ENCODE assay signal across 1 cellular context in genomic region chr16:69520413-69520799, GRCh38.
TF ChIP-seq lines count a peak whose summit lies in the region.

No MANE protein-coding gene starts in this region.

TF ChIP-seq in GM12878, 131 proteins besides CTCF, POLR2A, EP300 and RAD21:
- TF ChIP-seq MTA2 (IDR thresholded peaks at IDR 0.05; ENCODE audit: low read depth) = no peak
- TF ChIP-seq BACH1 (IDR thresholded peaks at IDR 0.05; ENCODE audit: borderline replicate concordance) = no peak
- no peak for TF ChIP-seq BRCA1 (IDR thresholded peaks at IDR 0.05; ENCODE audit: low read depth, low read length)
- TF ChIP-seq USF1 (IDR thresholded peaks at IDR 0.05; ENCODE audit: borderline replicate concordance, extremely low read length, insufficient read depth, low read depth, low read length) = no peak
- TF ChIP-seq, protein P1, sequence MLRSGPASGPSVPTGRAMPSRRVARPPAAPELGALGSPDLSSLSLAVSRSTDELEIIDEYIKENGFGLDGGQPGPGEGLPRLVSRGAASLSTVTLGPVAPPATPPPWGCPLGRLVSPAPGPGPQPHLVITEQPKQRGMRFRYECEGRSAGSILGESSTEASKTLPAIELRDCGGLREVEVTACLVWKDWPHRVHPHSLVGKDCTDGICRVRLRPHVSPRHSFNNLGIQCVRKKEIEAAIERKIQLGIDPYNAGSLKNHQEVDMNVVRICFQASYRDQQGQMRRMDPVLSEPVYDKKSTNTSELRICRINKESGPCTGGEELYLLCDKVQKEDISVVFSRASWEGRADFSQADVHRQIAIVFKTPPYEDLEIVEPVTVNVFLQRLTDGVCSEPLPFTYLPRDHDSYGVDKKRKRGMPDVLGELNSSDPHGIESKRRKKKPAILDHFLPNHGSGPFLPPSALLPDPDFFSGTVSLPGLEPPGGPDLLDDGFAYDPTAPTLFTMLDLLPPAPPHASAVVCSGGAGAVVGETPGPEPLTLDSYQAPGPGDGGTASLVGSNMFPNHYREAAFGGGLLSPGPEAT (IDR thresholded peaks at IDR 0.05; ENCODE audit: low read depth) = no peak
- TF ChIP-seq TCF7 (IDR thresholded peaks at IDR 0.05; ENCODE audit: borderline replicate concordance) = no peak
- TF ChIP-seq, protein P2, sequence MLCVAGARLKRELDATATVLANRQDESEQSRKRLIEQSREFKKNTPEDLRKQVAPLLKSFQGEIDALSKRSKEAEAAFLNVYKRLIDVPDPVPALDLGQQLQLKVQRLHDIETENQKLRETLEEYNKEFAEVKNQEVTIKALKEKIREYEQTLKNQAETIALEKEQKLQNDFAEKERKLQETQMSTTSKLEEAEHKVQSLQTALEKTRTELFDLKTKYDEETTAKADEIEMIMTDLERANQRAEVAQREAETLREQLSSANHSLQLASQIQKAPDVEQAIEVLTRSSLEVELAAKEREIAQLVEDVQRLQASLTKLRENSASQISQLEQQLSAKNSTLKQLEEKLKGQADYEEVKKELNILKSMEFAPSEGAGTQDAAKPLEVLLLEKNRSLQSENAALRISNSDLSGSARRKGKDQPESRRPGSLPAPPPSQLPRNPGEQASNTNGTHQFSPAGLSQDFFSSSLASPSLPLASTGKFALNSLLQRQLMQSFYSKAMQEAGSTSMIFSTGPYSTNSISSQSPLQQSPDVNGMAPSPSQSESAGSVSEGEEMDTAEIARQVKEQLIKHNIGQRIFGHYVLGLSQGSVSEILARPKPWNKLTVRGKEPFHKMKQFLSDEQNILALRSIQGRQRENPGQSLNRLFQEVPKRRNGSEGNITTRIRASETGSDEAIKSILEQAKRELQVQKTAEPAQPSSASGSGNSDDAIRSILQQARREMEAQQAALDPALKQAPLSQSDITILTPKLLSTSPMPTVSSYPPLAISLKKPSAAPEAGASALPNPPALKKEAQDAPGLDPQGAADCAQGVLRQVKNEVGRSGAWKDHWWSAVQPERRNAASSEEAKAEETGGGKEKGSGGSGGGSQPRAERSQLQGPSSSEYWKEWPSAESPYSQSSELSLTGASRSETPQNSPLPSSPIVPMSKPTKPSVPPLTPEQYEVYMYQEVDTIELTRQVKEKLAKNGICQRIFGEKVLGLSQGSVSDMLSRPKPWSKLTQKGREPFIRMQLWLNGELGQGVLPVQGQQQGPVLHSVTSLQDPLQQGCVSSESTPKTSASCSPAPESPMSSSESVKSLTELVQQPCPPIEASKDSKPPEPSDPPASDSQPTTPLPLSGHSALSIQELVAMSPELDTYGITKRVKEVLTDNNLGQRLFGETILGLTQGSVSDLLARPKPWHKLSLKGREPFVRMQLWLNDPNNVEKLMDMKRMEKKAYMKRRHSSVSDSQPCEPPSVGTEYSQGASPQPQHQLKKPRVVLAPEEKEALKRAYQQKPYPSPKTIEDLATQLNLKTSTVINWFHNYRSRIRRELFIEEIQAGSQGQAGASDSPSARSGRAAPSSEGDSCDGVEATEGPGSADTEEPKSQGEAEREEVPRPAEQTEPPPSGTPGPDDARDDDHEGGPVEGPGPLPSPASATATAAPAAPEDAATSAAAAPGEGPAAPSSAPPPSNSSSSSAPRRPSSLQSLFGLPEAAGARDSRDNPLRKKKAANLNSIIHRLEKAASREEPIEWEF (IDR thresholded peaks at IDR 0.05; ENCODE audit: insufficient replicate concordance, low read depth, low read length) = no peak
- TF ChIP-seq SMAD1 (IDR thresholded peaks at IDR 0.05; ENCODE audit: low read depth, partially characterized antibody) = no peak
- no peak for TF ChIP-seq IRF3 (IDR thresholded peaks at IDR 0.05)
- TF ChIP-seq NFXL1 (IDR thresholded peaks at IDR 0.05; ENCODE audit: borderline replicate concordance) = no peak
- no peak for TF ChIP-seq JUND (IDR thresholded peaks at IDR 0.05; ENCODE audit: low read depth, low read length)
- TF ChIP-seq PAX5 (IDR thresholded peaks at IDR 0.05; ENCODE audit: borderline replicate concordance, low read depth, low read length) = no peak
- TF ChIP-seq, protein P3, sequence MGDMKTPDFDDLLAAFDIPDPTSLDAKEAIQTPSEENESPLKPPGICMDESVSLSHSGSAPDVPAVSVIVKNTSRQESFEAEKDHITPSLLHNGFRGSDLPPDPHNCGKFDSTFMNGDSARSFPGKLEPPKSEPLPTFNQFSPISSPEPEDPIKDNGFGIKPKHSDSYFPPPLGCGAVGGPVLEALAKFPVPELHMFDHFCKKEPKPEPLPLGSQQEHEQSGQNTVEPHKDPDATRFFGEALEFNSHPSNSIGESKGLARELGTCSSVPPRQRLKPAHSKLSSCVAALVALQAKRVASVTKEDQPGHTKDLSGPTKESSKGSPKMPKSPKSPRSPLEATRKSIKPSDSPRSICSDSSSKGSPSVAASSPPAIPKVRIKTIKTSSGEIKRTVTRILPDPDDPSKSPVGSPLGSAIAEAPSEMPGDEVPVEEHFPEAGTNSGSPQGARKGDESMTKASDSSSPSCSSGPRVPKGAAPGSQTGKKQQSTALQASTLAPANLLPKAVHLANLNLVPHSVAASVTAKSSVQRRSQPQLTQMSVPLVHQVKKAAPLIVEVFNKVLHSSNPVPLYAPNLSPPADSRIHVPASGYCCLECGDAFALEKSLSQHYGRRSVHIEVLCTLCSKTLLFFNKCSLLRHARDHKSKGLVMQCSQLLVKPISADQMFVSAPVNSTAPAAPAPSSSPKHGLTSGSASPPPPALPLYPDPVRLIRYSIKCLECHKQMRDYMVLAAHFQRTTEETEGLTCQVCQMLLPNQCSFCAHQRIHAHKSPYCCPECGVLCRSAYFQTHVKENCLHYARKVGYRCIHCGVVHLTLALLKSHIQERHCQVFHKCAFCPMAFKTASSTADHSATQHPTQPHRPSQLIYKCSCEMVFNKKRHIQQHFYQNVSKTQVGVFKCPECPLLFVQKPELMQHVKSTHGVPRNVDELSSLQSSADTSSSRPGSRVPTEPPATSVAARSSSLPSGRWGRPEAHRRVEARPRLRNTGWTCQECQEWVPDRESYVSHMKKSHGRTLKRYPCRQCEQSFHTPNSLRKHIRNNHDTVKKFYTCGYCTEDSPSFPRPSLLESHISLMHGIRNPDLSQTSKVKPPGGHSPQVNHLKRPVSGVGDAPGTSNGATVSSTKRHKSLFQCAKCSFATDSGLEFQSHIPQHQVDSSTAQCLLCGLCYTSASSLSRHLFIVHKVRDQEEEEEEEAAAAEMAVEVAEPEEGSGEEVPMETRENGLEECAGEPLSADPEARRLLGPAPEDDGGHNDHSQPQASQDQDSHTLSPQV (IDR thresholded peaks at IDR 0.05) = no peak
- TF ChIP-seq, protein P4, sequence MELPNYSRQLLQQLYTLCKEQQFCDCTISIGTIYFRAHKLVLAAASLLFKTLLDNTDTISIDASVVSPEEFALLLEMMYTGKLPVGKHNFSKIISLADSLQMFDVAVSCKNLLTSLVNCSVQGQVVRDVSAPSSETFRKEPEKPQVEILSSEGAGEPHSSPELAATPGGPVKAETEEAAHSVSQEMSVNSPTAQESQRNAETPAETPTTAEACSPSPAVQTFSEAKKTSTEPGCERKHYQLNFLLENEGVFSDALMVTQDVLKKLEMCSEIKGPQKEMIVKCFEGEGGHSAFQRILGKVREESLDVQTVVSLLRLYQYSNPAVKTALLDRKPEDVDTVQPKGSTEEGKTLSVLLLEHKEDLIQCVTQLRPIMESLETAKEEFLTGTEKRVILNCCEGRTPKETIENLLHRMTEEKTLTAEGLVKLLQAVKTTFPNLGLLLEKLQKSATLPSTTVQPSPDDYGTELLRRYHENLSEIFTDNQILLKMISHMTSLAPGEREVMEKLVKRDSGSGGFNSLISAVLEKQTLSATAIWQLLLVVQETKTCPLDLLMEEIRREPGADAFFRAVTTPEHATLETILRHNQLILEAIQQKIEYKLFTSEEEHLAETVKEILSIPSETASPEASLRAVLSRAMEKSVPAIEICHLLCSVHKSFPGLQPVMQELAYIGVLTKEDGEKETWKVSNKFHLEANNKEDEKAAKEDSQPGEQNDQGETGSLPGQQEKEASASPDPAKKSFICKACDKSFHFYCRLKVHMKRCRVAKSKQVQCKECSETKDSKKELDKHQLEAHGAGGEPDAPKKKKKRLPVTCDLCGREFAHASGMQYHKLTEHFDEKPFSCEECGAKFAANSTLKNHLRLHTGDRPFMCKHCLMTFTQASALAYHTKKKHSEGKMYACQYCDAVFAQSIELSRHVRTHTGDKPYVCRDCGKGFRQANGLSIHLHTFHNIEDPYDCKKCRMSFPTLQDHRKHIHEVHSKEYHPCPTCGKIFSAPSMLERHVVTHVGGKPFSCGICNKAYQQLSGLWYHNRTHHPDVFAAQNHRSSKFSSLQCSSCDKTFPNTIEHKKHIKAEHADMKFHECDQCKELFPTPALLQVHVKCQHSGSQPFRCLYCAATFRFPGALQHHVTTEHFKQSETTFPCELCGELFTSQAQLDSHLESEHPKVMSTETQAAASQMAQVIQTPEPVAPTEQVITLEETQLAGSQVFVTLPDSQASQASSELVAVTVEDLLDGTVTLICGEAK (IDR thresholded peaks at IDR 0.05; ENCODE audit: borderline replicate concordance) = no peak
- TF ChIP-seq TCF12 (IDR thresholded peaks at IDR 0.05; ENCODE audit: low read depth, low read length) = no peak
